In the genomic region with DNA sequence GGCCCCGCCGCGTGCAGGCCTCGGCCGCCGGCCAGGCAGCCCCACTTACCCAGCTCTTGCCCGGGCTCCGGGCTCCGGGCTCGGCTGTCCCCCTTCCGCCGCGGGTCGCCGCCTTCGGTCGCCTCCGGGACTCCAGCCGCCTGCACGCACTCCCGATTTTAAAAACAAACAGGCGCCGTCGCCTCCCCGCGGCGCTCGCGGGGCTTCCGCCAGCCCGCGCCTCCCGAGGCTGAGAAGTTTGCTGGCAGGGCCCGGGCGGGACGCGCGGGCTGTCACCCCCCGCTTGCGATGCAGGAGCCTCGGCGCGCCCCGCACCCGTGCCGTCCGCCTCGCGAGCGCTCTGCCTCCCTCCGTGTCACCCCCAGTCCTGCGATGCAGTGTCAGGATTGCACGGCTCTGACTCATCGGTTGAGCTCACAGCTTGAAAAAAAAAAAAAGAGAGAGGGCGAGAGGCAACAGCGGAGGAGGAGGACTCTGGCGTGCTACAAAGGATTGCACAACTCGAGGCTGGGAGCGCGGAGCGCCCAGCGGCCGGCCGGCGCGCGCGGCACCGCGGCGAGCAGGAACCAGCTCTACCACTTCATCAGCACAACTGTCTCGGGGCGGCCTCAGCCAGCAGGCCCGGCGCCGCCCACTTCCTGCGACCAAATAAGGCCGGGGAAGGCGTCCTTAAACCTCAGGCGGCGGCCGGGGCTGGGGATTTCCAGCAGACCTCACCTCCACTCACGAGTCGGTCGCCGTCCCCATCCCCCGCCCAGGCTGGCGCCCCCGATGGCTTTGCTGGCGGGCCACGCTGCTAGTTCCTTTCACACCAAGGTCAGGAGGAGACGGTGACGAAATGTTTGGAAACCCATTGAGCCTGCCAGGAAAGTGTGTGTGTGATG, we compare ENCODE assay signal across 8 cellular contexts. TPM values are rescaled to one million over a fixed set of nuclear protein-coding genes. Genes with fewer than 3 reads are reported as not detected.
DNase-seq lines count a peak whose midpoint lies in the region; ATAC-seq and TF ChIP-seq lines count a peak whose summit lies in the region.

No MANE protein-coding gene starts in this region.

- H3K27ac Mint-ChIP-seq in IgD-negative memory B cell: peak overlapping the region; percentile 97 to 100 (median 99)

- H3K4me3 ChIP-seq in OCI-LY7 (ENCODE audit: low read depth, low read length, poor library complexity, severe bottlenecking): peak overlapping the region; percentile 78
- H3K4me3 ChIP-seq in epithelial cell of esophagus (ENCODE audit: low read length): peak overlapping the region; percentile 76

- CTCF ChIA-PET in OCI-LY7 (lab: Charles Lee; ENCODE audit: unreplicated experiment): interaction anchor here (1.4 kb wide), 1 partner anchor 14 kb away, joined by 3 read pairs; no protein-coding TSS in a partner anchor

- no peak overlapping the region for H2AFZ ChIP-seq in OCI-LY7 (ENCODE audit: low read length)

- POLR2A ChIA-PET in OCI-LY7 (lab: Charles Lee): interaction anchor here (0.6 to 7.5 kb wide), 11 partner anchors 8 to 35 kb away, joined by 3 to 53 read pairs (median 5); no protein-coding TSS in a partner anchor

- peaks cover 31% of the 10 kb centered on the region; the same call in 1 of the 2 replicates for H3K36me3 ChIP-seq in OCI-LY7 (ENCODE audit: insufficient read depth, low read length)

- peaks cover 94% of the 10 kb centered on the region for H3K79me2 ChIP-seq in OCI-LY7 (ENCODE audit: insufficient read depth, low read depth, low read length)

- H3K4me1 ChIP-seq in OCI-LY7 (ENCODE audit: insufficient read depth, low read length, poor library complexity, severe bottlenecking): peaks cover 77% of the 10 kb centered on the region

- DNase-seq in DMS53 treated with DMSO at 0.1 percent for 48 hours (lab: John Stamatoyannopoulos, UW; ENCODE audit: unreplicated experiment) (peak; percentile 90), OCI-LY7 (ENCODE audit: low spot score) (peak; percentile 96), activated T-cell treated with anti-CD3 and anti-CD28 coated beads for 4 hours (peak; percentile 92), epithelial cell of esophagus (ENCODE audit: low read depth) (peak; percentile 99), mucosa of gallbladder (ENCODE audit: low spot score) (peak; percentile 96)
- peak; percentile 93 to 95 for DNase-seq in stimulated activated CD8-positive, alpha-beta memory T cell treated with anti-CD3 and anti-CD28 coated beads, Interleukin-4, amount 100 ng/mL, for 1 hour (ENCODE audit: low read depth in 2 of 2, low spot score in 1 of 2)

- H3K27ac ChIP-seq in OCI-LY7 (ENCODE audit: low read depth, low read length, poor library complexity, severe bottlenecking): peak overlapping the region; percentile 88

- peaks cover 2% of the 10 kb centered on the region for H3K27me3 Mint-ChIP-seq in IgD-negative memory B cell

- TF ChIP-seq CTCF in OCI-LY7 (conservative IDR thresholded peaks at IDR 0.05; ENCODE audit: low read length): peak; percentile 37
- TF ChIP-seq CTCF in epithelial cell of esophagus (IDR thresholded peaks at IDR 0.05; ENCODE audit: insufficient read depth, low read depth, low read length, missing control alignments): no peak

- H3K4me3 Mint-ChIP-seq in IgD-negative memory B cell: peak overlapping the region; percentile 93 to 99 (median 94)

- peak overlapping the region; percentile 99 for H3K4me2 ChIP-seq in OCI-LY7 (ENCODE audit: low read length)

- BruUV-seq in OCI-LY7 (replicated peaks; lab: Mats Ljungman, UMichigan): no TSS peak

- H3K36me3 Mint-ChIP-seq in IgD-negative memory B cell: peaks cover 11% of the 10 kb centered on the region

- no peaks in the 10 kb centered on the region for H3K9me3 Mint-ChIP-seq in IgD-negative memory B cell

- peaks cover 69 to 78% (median 74%) of the 10 kb centered on the region in 3 donors for H3K4me1 Mint-ChIP-seq in IgD-negative memory B cell

- H4K20me1 ChIP-seq in OCI-LY7 (ENCODE audit: insufficient read depth, low read length): peaks cover 30% of the 10 kb centered on the region

- no peaks in the 10 kb centered on the region for H3K9me2 ChIP-seq in OCI-LY7 (ENCODE audit: insufficient read depth, low read length)

- intact Hi-C loops in OCI-LY7 (cut with micrococcal nuclease; ENCODE audit: unreplicated experiment): loop anchor here (1.0 kb wide), 1 partner anchor 10 kb away; no protein-coding TSS in a partner anchor

- ATAC-seq in GM21576 (IDR thresholded peaks at IDR 0.05; ENCODE audit: unreplicated experiment): peak; percentile 51

- no peaks in the 10 kb centered on the region for H3K9me3 ChIP-seq in OCI-LY7 (ENCODE audit: low read length)

RNA-seq across cellular contexts. Expression of gene PNMA1, which starts 45.8 kb away (rescaled TPM):
- polyA plus RNA-seq in IgD-negative memory B cell: 20.9 TPM
- 5.8 and 6.0 TPM in 2 replicates for total RNA-seq in OCI-LY7 (2014; rRNA removed; shearing (Covaris generic))
- total RNA-seq in OCI-LY7 (2022) (14.5 and 14.6 TPM in 2 replicates), mucosa of gallbladder (79.5 TPM)

Comparison
In these comparisons a context has a peak if more than half of its experiments do, and no peak if none do; other contexts are left out.
1. Peak in every context shown above with its lines: DNase-seq, ATAC-seq, H3K4me3 ChIP-seq and H3K27ac ChIP-seq.